Comparison of ENCODE assay signal across 8 cellular contexts in genomic region chr6:112087136-112087908, GRCh38. TPM values are rescaled to one million over a fixed set of nuclear protein-coding genes. Genes with fewer than 3 reads are reported as not detected.
A peak's percentile ranks its signal among the peaks of the same experiment; 100 is the strongest.
DNase-seq lines count a peak whose midpoint lies in the region; ATAC-seq and TF ChIP-seq lines count a peak whose summit lies in the region.

A gene with protein sequence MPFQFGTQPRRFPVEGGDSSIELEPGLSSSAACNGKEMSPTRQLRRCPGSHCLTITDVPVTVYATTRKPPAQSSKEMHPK (plus strand): TSS chr6:112087591. CDS start chr6:112099284, 11,693 bp downstream.
A gene with protein sequence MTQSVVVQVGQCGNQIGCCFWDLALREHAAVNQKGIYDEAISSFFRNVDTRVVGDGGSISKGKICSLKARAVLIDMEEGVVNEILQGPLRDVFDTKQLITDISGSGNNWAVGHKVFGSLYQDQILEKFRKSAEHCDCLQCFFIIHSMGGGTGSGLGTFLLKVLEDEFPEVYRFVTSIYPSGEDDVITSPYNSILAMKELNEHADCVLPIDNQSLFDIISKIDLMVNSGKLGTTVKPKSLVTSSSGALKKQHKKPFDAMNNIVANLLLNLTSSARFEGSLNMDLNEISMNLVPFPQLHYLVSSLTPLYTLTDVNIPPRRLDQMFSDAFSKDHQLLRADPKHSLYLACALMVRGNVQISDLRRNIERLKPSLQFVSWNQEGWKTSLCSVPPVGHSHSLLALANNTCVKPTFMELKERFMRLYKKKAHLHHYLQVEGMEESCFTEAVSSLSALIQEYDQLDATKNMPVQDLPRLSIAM (minus strand): TSS chr6:112087482. CDS start chr6:112087434, 48 bp downstream.

- no peaks in the 10 kb centered on the region for H3K4me1 ChIP-seq in ectodermal cell (ENCODE audit: control insufficient read depth, insufficient read depth, low read length)

- H3K4me3 ChIP-seq in ectodermal cell (ENCODE audit: insufficient read depth, low read depth, low read length) = peak within 1 kb of the TSS; percentile 94
- H3K4me3 ChIP-seq in lower leg skin (ENCODE audit: low read depth, poor library complexity, severe bottlenecking) = peak within 1 kb of the TSS; percentile 75

- peak within 1 kb of the TSS; percentile 82 for H3K27ac ChIP-seq in ectodermal cell (ENCODE audit: insufficient read depth, low read depth, low read length, poor library complexity, severe bottlenecking)

- no peaks in the 10 kb centered on the region for H3K27me3 ChIP-seq in ectodermal cell (ENCODE audit: control insufficient read depth, insufficient read depth, low read length, poor library complexity, severe bottlenecking)

- peaks cover 4% of the 10 kb centered on the region for H3K36me3 ChIP-seq in ectodermal cell (ENCODE audit: control insufficient read depth, insufficient read depth, low read length)

- 0 to 1% methylated on average over 60 of the region's 60 CpGs for WGBS in ectodermal cell, 2 experiments
- WGBS in lower leg skin, 2 donors = 0 to 1% methylated on average over 51 to 52 of the region's 60 CpGs

- ATAC-seq in GM19372 (IDR thresholded peaks at IDR 0.05; ENCODE audit: low read depth, unreplicated experiment) (peak; percentile 96), HG03521 (IDR thresholded peaks at IDR 0.05; ENCODE audit: unreplicated experiment) (peak; percentile 97)

- DNase-seq in CD1c-positive myeloid dendritic cell (ENCODE audit: extremely low spot score) = peak; percentile 95
- DNase-seq in NCI-H748 (lab: John Stamatoyannopoulos, UW; ENCODE audit: unreplicated experiment) = peak; percentile 97
- peak; percentile 86 to 87 for DNase-seq in activated CD4-positive, alpha-beta T cell treated with anti-CD3 and anti-CD28 coated beads, Interleukin-2, amount 50 U/mL, for 4 hours
- peak; percentile 93 to 96 for DNase-seq in lower leg skin (ENCODE audit: low spot score in 2 of 2)
- DNase-seq in stimulated activated CD4-positive, alpha-beta T cell treated with anti-CD3 and anti-CD28 coated beads, Interleukin-4, amount 100 ng/mL, for 48 hours (ENCODE audit: low read depth in 2 of 2) = peak; percentile 76 to 87

- no peak for TF ChIP-seq CTCF in lower leg skin (IDR thresholded peaks at IDR 0.05)

- no peaks in the 10 kb centered on the region for H3K9me3 ChIP-seq in ectodermal cell (ENCODE audit: control insufficient read depth, low read length)

- TF ChIP-seq POLR2A in lower leg skin (IDR thresholded peaks at IDR 0.05) = no peak

- intact Hi-C loops in lower leg skin (cut with DNase I; ENCODE audit: low total_unique reads) = no loop called here

RNA-seq across cellular contexts. Expression of the first gene that starts in this region (rescaled TPM):
- polyA plus RNA-seq in ectodermal cell (2013, experiment 1 of 4) = 27.8 TPM
- polyA plus RNA-seq in ectodermal cell (2013, experiment 2 of 4) = 28.0 TPM
- polyA plus RNA-seq in ectodermal cell (2013, experiment 3 of 4) = 28.9 TPM
- 33.2 TPM for polyA plus RNA-seq in ectodermal cell (2013, experiment 4 of 4)
- total RNA-seq in lower leg skin = 1 to 10 TPM; 1.7 to 9.3 (median 7.4) TPM

RNA-seq across cellular contexts. Expression of the second gene that starts in this region (rescaled TPM):
- 27.0 TPM for polyA plus RNA-seq in ectodermal cell (2013, experiment 1 of 4)
- 24.4 TPM for polyA plus RNA-seq in ectodermal cell (2013, experiment 2 of 4)
- 24.0 TPM for polyA plus RNA-seq in ectodermal cell (2013, experiment 3 of 4)
- polyA plus RNA-seq in ectodermal cell (2013, experiment 4 of 4) = 25.8 TPM
- total RNA-seq in lower leg skin = 10 to 100 TPM; 21.1 to 35.0 (median 25.5) TPM

Comparison
In these comparisons a context has a peak if more than half of its experiments do, and no peak if none do; other contexts are left out.
1. Peak in every context shown above with its lines: DNase-seq, ATAC-seq, H3K4me3 ChIP-seq and H3K27ac ChIP-seq.